Comparison of ENCODE assay signal across 8 cellular contexts in genomic region chr12:52873832-52874572, GRCh38. TPM values are rescaled to one million over a fixed set of nuclear protein-coding genes. Genes with fewer than 3 reads are reported as not detected.
DNase-seq lines count a peak whose midpoint lies in the region; ATAC-seq and TF ChIP-seq lines count a peak whose summit lies in the region.

No MANE protein-coding gene starts in this region.

- TF ChIP-seq CTCF in AG09309 (IDR thresholded peaks at IDR 0.05; ENCODE audit: control insufficient read depth, insufficient read depth, low read depth, low read length, missing control alignments) (no peak), HEK293 (tag by site-specific recombination; IDR thresholded peaks at IDR 0.05) (no peak), foreskin keratinocyte (conservative IDR thresholded peaks at IDR 0.05) (no peak), tibial nerve (IDR thresholded peaks at IDR 0.05) (no peak)

- H3K4me1 ChIP-seq in HEK293 (ENCODE audit: control insufficient read depth, insufficient read depth, low read length): peaks cover 13% of the 10 kb centered on the region; the same call in 1 of the 2 replicates
- peaks cover 60% of the 10 kb centered on the region for H3K4me1 ChIP-seq in foreskin keratinocyte
- peaks cover 0 to 69% (median 39%) of the 10 kb centered on the region in 4 donors for H3K4me1 ChIP-seq in tibial nerve

- TF ChIP-seq POLR2A in tibial nerve (IDR thresholded peaks at IDR 0.05): peak in 1 of 2 donors; percentile 30

- DNase-seq in AG09309 (ENCODE audit: low read depth) (peak; percentile 52), OCI-M1 (lab: John Stamatoyannopoulos, UW) (peak; percentile 70), activated gamma-delta T cell (lab: John Stamatoyannopoulos, UW) (peak; percentile 32), foreskin keratinocyte (peak in 1 of 2 donors; percentile 88), occipital lobe (lab: John Stamatoyannopoulos, UW) (peak; percentile 46), tibial nerve (ENCODE audit: low spot score in 2 of 2) (peak; percentile 68 to 70), DMS114 treated with DMSO at 0.1 percent for 48 hours (lab: John Stamatoyannopoulos, UW; ENCODE audit: unreplicated experiment) (no peak)

- peak in 1 of 2 donors; percentile 77 for TF ChIP-seq EP300 in tibial nerve (IDR thresholded peaks at IDR 0.05)

- CTCF ChIA-PET in HEK293 (lab: Yijun Ruan, JAX): interaction anchor here (0.6 to 10.4 kb wide), 19 partner anchors 8 to 738 kb away, joined by 3 to 200 read pairs (median 3); partner anchors contain the start of gene KRT85

- H3K36me3 ChIP-seq in HEK293 (ENCODE audit: control insufficient read depth in 2 of 2, insufficient read depth in 1 of 2, low read length in 2 of 2): no peaks in the 10 kb centered on the region
- no peaks in the 10 kb centered on the region for H3K36me3 ChIP-seq in tibial nerve

- H3K4me3 ChIP-seq in AG09309 (ENCODE audit: control insufficient read depth, low read depth, low read length) (peak overlapping the region; percentile 44), HEK293 (ENCODE audit: low read depth, low read length) (peak overlapping the region; percentile 36), tibial nerve (peak overlapping the region; percentile 23 to 54 (median 40))

- peak overlapping the region; percentile 63; the same call in 1 of the 2 replicates for H3K27ac ChIP-seq in HEK293 (ENCODE audit: extremely low read depth, low read depth, low read length)
- H3K27ac ChIP-seq in foreskin keratinocyte: peak overlapping the region; percentile 100
- peak overlapping the region; percentile 82 to 95 (median 91) for H3K27ac ChIP-seq in tibial nerve

- POLR2A ChIA-PET in HEK293 (lab: Yijun Ruan, JAX): interaction anchor here (1.0 to 1.5 kb wide), 6 partner anchors 9 to 682 kb away, joined by 3 to 7 read pairs (median 3); partner anchors contain the start of genes KRT8 and KRT80

- ATAC-seq in foreskin keratinocyte: peak; percentile 63

- H3K9me3 ChIP-seq in HEK293 (ENCODE audit: control insufficient read depth, insufficient read depth, low read depth, low read length) (no peaks in the 10 kb centered on the region), tibial nerve (no peaks in the 10 kb centered on the region)

- 2 to 6% methylated on average over 27 to 46 of the region's 55 CpGs for WGBS in tibial nerve, 2 donors

- no peaks in the 10 kb centered on the region for H3K27me3 ChIP-seq in foreskin keratinocyte
- H3K27me3 ChIP-seq in tibial nerve: no peaks in the 10 kb centered on the region

TF ChIP-seq in HEK293, 187 proteins besides CTCF, POLR2A, EP300 and RAD21 (continues in another document):
- TF ChIP-seq ZNF433 (tag by site-specific recombination; IDR thresholded peaks at IDR 0.05; ENCODE audit: low read depth): no peak
- TF ChIP-seq ZNF654 (tag by site-specific recombination; IDR thresholded peaks at IDR 0.05; ENCODE audit: low read depth): no peak
- TF ChIP-seq ZNF354C (tag by site-specific recombination; IDR thresholded peaks at IDR 0.05; ENCODE audit: borderline replicate concordance, low read depth): no peak
- TF ChIP-seq ZNF548 (tag by site-specific recombination; IDR thresholded peaks at IDR 0.05): no peak
- TF ChIP-seq ZNF639 (tag by site-specific recombination; IDR thresholded peaks at IDR 0.05): peak; percentile 32; the same call in 1 of the 2 replicates
- peak; percentile 96 for TF ChIP-seq GLIS1 (tag by site-specific recombination; IDR thresholded peaks at IDR 0.05)
- peak; percentile 60; the same call in 1 of the 2 replicates for TF ChIP-seq KLF17 (tag by site-specific recombination; IDR thresholded peaks at IDR 0.05)
- TF ChIP-seq ZNF302 (tag by site-specific recombination; IDR thresholded peaks at IDR 0.05; ENCODE audit: low read depth): no peak
- TF ChIP-seq ZNF175 (tag by site-specific recombination; IDR thresholded peaks at IDR 0.05): no peak
- TF ChIP-seq HOXC10 (CRISPR knock-in tag; IDR thresholded peaks at IDR 0.05): no peak
- no peak for TF ChIP-seq ZNF792 (tag by site-specific recombination; IDR thresholded peaks at IDR 0.05)
- TF ChIP-seq HOXD13 (CRISPR knock-in tag; IDR thresholded peaks at IDR 0.05; ENCODE audit: borderline replicate concordance): no peak
- TF ChIP-seq ZNF555 (tag by site-specific recombination; conservative IDR thresholded peaks at IDR 0.05): no peak
- no peak; the same call in 1 of the 2 replicates for TF ChIP-seq ZBTB10 (tag by site-specific recombination; IDR thresholded peaks at IDR 0.05)
- TF ChIP-seq ZFP37 (tag by site-specific recombination; IDR thresholded peaks at IDR 0.05): no peak
- no peak for TF ChIP-seq ZSCAN30 (tag by site-specific recombination; IDR thresholded peaks at IDR 0.05)
- TF ChIP-seq ZNF16 (tag by site-specific recombination; IDR thresholded peaks at IDR 0.05; ENCODE audit: low read depth): no peak
- no peak for TF ChIP-seq ZNF48 (tag by site-specific recombination; IDR thresholded peaks at IDR 0.05)
- no peak for TF ChIP-seq OVOL3 (tag by site-specific recombination; IDR thresholded peaks at IDR 0.05)
- no peak for TF ChIP-seq REPIN1 (tag by site-specific recombination; IDR thresholded peaks at IDR 0.05; ENCODE audit: low read depth)
- TF ChIP-seq ZNF292 (tag by site-specific recombination; IDR thresholded peaks at IDR 0.05; ENCODE audit: borderline replicate concordance, low read depth): no peak
- peak; percentile 6; the same call in 1 of the 2 replicates for TF ChIP-seq ZXDB (tag by site-specific recombination; IDR thresholded peaks at IDR 0.05)
- TF ChIP-seq MZF1 (tag by site-specific recombination; IDR thresholded peaks at IDR 0.05; ENCODE audit: borderline replicate concordance): no peak
- TF ChIP-seq ZSCAN5A (tag by site-specific recombination; IDR thresholded peaks at IDR 0.05): no peak
- no peak for TF ChIP-seq ZNF510 (tag by site-specific recombination; IDR thresholded peaks at IDR 0.05; ENCODE audit: insufficient replicate concordance)
- TF ChIP-seq KLF10 (tag by site-specific recombination; IDR thresholded peaks at IDR 0.05): peak; percentile 82
- TF ChIP-seq ZFP69B (tag by site-specific recombination; IDR thresholded peaks at IDR 0.05): no peak

RNA-seq across cellular contexts. Expression of gene KRT78, which starts 25.2 kb away (rescaled TPM):
- total RNA-seq in foreskin keratinocyte: 0.32 and 0.58 TPM in 2 replicates
- polyA plus RNA-seq in foreskin keratinocyte: 0.10 and 0.17 TPM in 2 replicates
- 1.9 TPM for total RNA-seq in occipital lobe
- 10 to 100 TPM in 1 of 4 donors, not detected in 3; 10.8 TPM for total RNA-seq in tibial nerve

RNA-seq across cellular contexts. Expression of gene KRT8, which starts 30.9 kb away (rescaled TPM):
- total RNA-seq in foreskin keratinocyte (445 and 504 TPM in 2 replicates), occipital lobe (not detected), tibial nerve (10 to 100 TPM in 2 of 4 donors, 1 to 10 TPM in 1, under 1 TPM in 1; 0.20 to 19.7 (median 10.2) TPM)
- 626 and 720 TPM in 2 replicates for polyA plus RNA-seq in foreskin keratinocyte

RNA-seq across cellular contexts. Expression of gene KRT79, which starts 39.9 kb away (rescaled TPM):
- total RNA-seq in foreskin keratinocyte (not detected in 2 replicates), occipital lobe (not detected), tibial nerve (1 to 10 TPM in 1 of 4 donors, not detected in 3; 3.9 TPM)
- not detected in 2 replicates for polyA plus RNA-seq in foreskin keratinocyte

Comparison
In these comparisons a context has a peak if more than half of its experiments do, and no peak if none do; other contexts are left out.
1. RNA of gene KRT8, which starts 30.9 kb away (total RNA-seq): 445 to 504 TPM in foreskin keratinocyte; 0.20 to 19.7 TPM in tibial nerve and not detected in occipital lobe (single experiment); every median in the first group is over 10 times any median in the second.
2. Peak in every context shown above with its lines, with median percentiles within 50 percentile points of each other: H3K4me3 ChIP-seq and H3K27ac ChIP-seq.